11 cellular contexts compared by ENCODE assay signal in the genomic region with DNA sequence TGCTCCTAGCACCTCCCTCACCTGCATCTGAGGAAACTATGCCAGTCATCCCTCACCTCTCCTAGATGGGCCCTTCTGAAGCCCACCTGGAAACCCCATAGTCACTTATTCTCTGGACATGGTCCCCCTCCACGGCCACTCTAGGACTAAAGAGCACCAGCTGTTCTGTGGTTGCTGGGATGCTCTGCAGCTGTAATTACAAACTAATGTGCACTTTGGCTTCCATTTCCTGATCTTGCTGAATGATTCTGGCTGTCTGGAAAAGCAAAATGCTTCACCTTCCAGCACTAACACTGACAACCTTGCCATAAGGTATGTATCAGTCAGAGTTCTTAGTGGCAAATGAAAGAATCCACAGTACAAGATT. TPM values are rescaled to one million over a fixed set of nuclear protein-coding genes. Genes with fewer than 3 reads are reported as not detected.
DNase-seq lines count a peak whose midpoint lies in the region; ATAC-seq, FAIRE-seq and TF ChIP-seq lines count a peak whose summit lies in the region.
"Had no signal": no experiment of that assay in that cellular context is flagged by ENCODE, and none has a peak within 500 bp of the region (broad histone marks: within the 10 kb centered on the region; RNA-seq: fewer than 3 reads in every experiment).

No MANE protein-coding gene starts in this region.

- H3K4me3 ChIP-seq in adrenal gland (no peak overlapping the region), heart right ventricle (no peak overlapping the region), rectal smooth muscle tissue (ENCODE audit: low read length) (no peak overlapping the region), small intestine (ENCODE audit: low read depth in 1 of 2, low read length in 2 of 2) (no peak overlapping the region)

- no peak for FAIRE-seq in small intestine (lab: Jason Lieb, UNC)

- no peak overlapping the region for H3K9ac ChIP-seq in rectal smooth muscle tissue (ENCODE audit: low read length)

- intact Hi-C loops in adrenal gland (cut with DNase I): loop anchor here in 1 of 2 donors (10.0 kb wide), 1 partner anchor 277 kb away; a partner anchor contains a TSS
- intact Hi-C loops in heart right ventricle (cut with DNase I): loop anchor here in 7 of 10 donors (5.0 to 10.0 kb wide), 5 partner anchors 79 to 277 kb away; a partner anchor contains a TSS

- ATAC-seq in heart right ventricle (peak in 7 of 8 donors; percentile 41 to 66 (median 57)), HG03521 (IDR thresholded peaks at IDR 0.05; ENCODE audit: unreplicated experiment) (no peak)
- ATAC-seq: CD8-positive, alpha-beta T cell had no signal

- TF ChIP-seq CTCF in adrenal gland (IDR thresholded peaks at IDR 0.05) (no peak), heart right ventricle (IDR thresholded peaks at IDR 0.05) (no peak)

- DNase-seq in AG20443 (ENCODE audit: low spot score) (peak; percentile 35), adrenal gland (no peak), heart right ventricle (no peak), kidney glomerular epithelial cell (lab: John Stamatoyannopoulos, UW) (no peak), small intestine (no peak), KG1 (lab: John Stamatoyannopoulos, UW) (no peak)
- DNase-seq: activated naive CD4-positive, alpha-beta T cell treated with anti-CD3 and anti-CD28 coated beads, Interleukin-2, amount 50 U/mL, for 16 hours; CD8-positive, alpha-beta T cell; NCI-H1105 treated with DMSO at 0.1 percent for 48 hours had no signal

- peaks cover 0 to 6% of the 10 kb centered on the region in 2 donors for H3K4me1 ChIP-seq in adrenal gland (replicated peaks in 1 of 2)
- peaks cover 11 to 59% (median 28%) of the 10 kb centered on the region in 9 donors for H3K4me1 ChIP-seq in heart right ventricle
- peaks cover 16% of the 10 kb centered on the region for H3K4me1 ChIP-seq in rectal smooth muscle tissue (ENCODE audit: control insufficient read depth, insufficient read depth, low read length)
- H3K4me1 ChIP-seq in small intestine (ENCODE audit: control insufficient read depth in 2 of 2, insufficient read depth in 1 of 2, low read depth in 1 of 2, low read length in 1 of 2): no peaks in the 10 kb centered on the region

- H3K27ac ChIP-seq in adrenal gland: peak overlapping the region in 3 of 5 donors; percentile 18 to 86 (median 82)
- H3K27ac ChIP-seq in heart right ventricle: peak overlapping the region in 9 of 10 donors; percentile 39 to 90 (median 74)
- H3K27ac ChIP-seq in rectal smooth muscle tissue (ENCODE audit: low read depth, low read length): peak overlapping the region; percentile 95
- H3K27ac ChIP-seq in small intestine (ENCODE audit: low read depth in 1 of 2, low read length in 1 of 2): peak overlapping the region in 1 of 2 donors; percentile 75

- H3K9me3 ChIP-seq in adrenal gland (replicated peaks in 1 of 3): no peaks in the 10 kb centered on the region
- no peaks in the 10 kb centered on the region for H3K9me3 ChIP-seq in heart right ventricle
- H3K9me3 ChIP-seq in small intestine (ENCODE audit: control insufficient read depth, low read depth): no peaks in the 10 kb centered on the region

- H3K36me3 ChIP-seq in adrenal gland (replicated peaks in 1 of 2): no peaks in the 10 kb centered on the region
- no peaks in the 10 kb centered on the region for H3K36me3 ChIP-seq in heart right ventricle
- no peaks in the 10 kb centered on the region for H3K36me3 ChIP-seq in rectal smooth muscle tissue (ENCODE audit: control insufficient read depth, insufficient read depth, low read length)
- no peaks in the 10 kb centered on the region for H3K36me3 ChIP-seq in small intestine (ENCODE audit: control insufficient read depth in 2 of 2, insufficient read depth in 2 of 2, low read length in 2 of 2)

- H3K27me3 ChIP-seq in adrenal gland (no peaks in the 10 kb centered on the region), heart right ventricle (no peaks in the 10 kb centered on the region), rectal smooth muscle tissue (ENCODE audit: control insufficient read depth, insufficient read depth, low read length) (no peaks in the 10 kb centered on the region), small intestine (ENCODE audit: control insufficient read depth in 2 of 2, insufficient read depth in 2 of 2, low read length in 2 of 2) (no peaks in the 10 kb centered on the region)

- WGBS in adrenal gland, 4 donors: 40 to 71% (median 63%) methylated on average over 1 of the region's 1 CpG; no CpG with 5 or more reads in 1 of the 4 donors
- WGBS in heart right ventricle, 2 donors: 32 to 50% methylated on average over 1 of the region's 1 CpG
- 22 to 42% (median 25%) methylated on average over 1 of the region's 1 CpG for WGBS in small intestine, 3 donors

- TF ChIP-seq POLR2A in adrenal gland (IDR thresholded peaks at IDR 0.05): no peak

RNA-seq across cellular contexts. Expression of a gene that starts 48.7 kb away (rescaled TPM):
- total RNA-seq in adrenal gland (10 to 100 TPM; 32.7 to 63.5 (median 45.7) TPM), heart right ventricle (10 to 100 TPM; 17.7 to 25.8 (median 20.2) TPM)
- polyA plus RNA-seq in adrenal gland (10 to 100 TPM; 27.2 to 37.0 (median 28.7) TPM), heart right ventricle (10 to 100 TPM; 12.9 to 13.0 TPM), small intestine (10 to 100 TPM; 17.3 to 19.5 (median 19.4) TPM)
